Comparison of ENCODE assay signal across 28 cellular contexts in genomic region chr2:16112972-16113560, GRCh38.
"Had no signal": no experiment of that assay in that cellular context is flagged by ENCODE, and none has a peak within 500 bp of the region (broad histone marks: within the 10 kb centered on the region; RNA-seq: fewer than 3 reads in every experiment).

No MANE protein-coding gene starts in this region.

- H3K4me3 Mint-ChIP-seq: mesothelial cell of epicardium; naive B cell; nephron; neural crest cell; stimulated activated effector memory CD8-positive, alpha-beta T cell treated with anti-CD3 and anti-CD28 coated beads, Interleukin-12 subunit alpha, Interleukin-12 subunit beta, amount 100 ng/mL, for 72 hours; stimulated activated naive CD8-positive, alpha-beta T cell treated with anti-CD3 and anti-CD28 coated beads, Interleukin-15, Interleukin-2, amounts not matched to agents 100 ng/mL and 50 ng/mL, for 24 hours had no signal

- H3K9me3 ChIP-seq: left ventricle myocardium inferior, pancreas, prostate gland, sigmoid colon, spleen, suprapubic skin, thoracic aorta, tibial artery, upper lobe of right lung, vagina had no signal

- H3K27me3 Mint-ChIP-seq: stimulated activated naive CD8-positive, alpha-beta T cell treated with anti-CD3 and anti-CD28 coated beads, Interleukin-15, Interleukin-2, amounts not matched to agents 100 ng/mL and 50 ng/mL, for 24 hours had no signal

- H3K4me1 Mint-ChIP-seq: naive B cell; nephron; stimulated activated effector memory CD8-positive, alpha-beta T cell treated with anti-CD3 and anti-CD28 coated beads, Interleukin-12 subunit alpha, Interleukin-12 subunit beta, amount 100 ng/mL, for 72 hours had no signal

- H3K27ac Mint-ChIP-seq: mesothelial cell of epicardium; naive B cell; nephron; stimulated activated effector memory CD8-positive, alpha-beta T cell treated with anti-CD3 and anti-CD28 coated beads, Interleukin-12 subunit alpha, Interleukin-12 subunit beta, amount 100 ng/mL, for 72 hours; stimulated activated naive CD8-positive, alpha-beta T cell treated with anti-CD3 and anti-CD28 coated beads, Interleukin-15, Interleukin-2, amounts not matched to agents 100 ng/mL and 50 ng/mL, for 24 hours had no signal

- H3K4me3 ChIP-seq: hepatocyte, left ventricle myocardium inferior, lung, pancreas, prostate gland, sigmoid colon, spleen, suprapubic skin, thoracic aorta, tibial artery, upper lobe of right lung, vagina had no signal

- H3K27me3 ChIP-seq: hepatocyte, pancreas, sigmoid colon, spleen, suprapubic skin, tibial artery, upper lobe of right lung, vagina had no signal

- H3K4me1 ChIP-seq: left ventricle myocardium inferior, pancreas, prostate gland, sigmoid colon, spleen, suprapubic skin, tibial artery, upper lobe of right lung, vagina had no signal

- H3K36me3 Mint-ChIP-seq: mesothelial cell of epicardium; naive B cell; stimulated activated effector memory CD8-positive, alpha-beta T cell treated with anti-CD3 and anti-CD28 coated beads, Interleukin-12 subunit alpha, Interleukin-12 subunit beta, amount 100 ng/mL, for 72 hours had no signal

- ATAC-seq: pancreas; right cardiac atrium; stimulated activated effector memory CD8-positive, alpha-beta T cell treated with anti-CD3 and anti-CD28 coated beads, Interleukin-12 subunit alpha, Interleukin-12 subunit beta, amount 100 ng/mL, for 72 hours had no signal

- DNase-seq: islet precursor cell; left ventricle myocardium inferior; mesendoderm; naive B cell; nucleus accumbens; pancreas; posterior cingulate gyrus; retina; right cardiac atrium; sigmoid colon; small intestine; spleen; stimulated activated CD4-positive, alpha-beta T cell treated with anti-CD3 and anti-CD28 coated beads, Interleukin-4, amount 100 ng/mL, for 24 hours; stimulated activated naive CD4-positive, alpha-beta T cell; tibial artery; trophoblast cell; upper lobe of right lung had no signal

- H3K36me3 ChIP-seq: left ventricle myocardium inferior, pancreas, prostate gland, sigmoid colon, spleen, suprapubic skin, thoracic aorta, tibial artery, upper lobe of right lung, vagina had no signal

- H3K27ac ChIP-seq: hepatocyte, left ventricle myocardium inferior, pancreas, prostate gland, sigmoid colon, spleen, suprapubic skin, thoracic aorta, tibial artery, upper lobe of right lung, vagina had no signal

- FAIRE-seq: pancreas, small intestine had no signal

- H3K9me3 Mint-ChIP-seq: mesothelial cell of epicardium; nephron; neural crest cell; stimulated activated naive CD8-positive, alpha-beta T cell treated with anti-CD3 and anti-CD28 coated beads, Interleukin-15, Interleukin-2, amounts not matched to agents 100 ng/mL and 50 ng/mL, for 24 hours had no signal
